ENCODE assay signal across 19 cellular contexts in genomic region chr10:18719811-18720210, GRCh38.
"Had no signal": no experiment of that assay in that cellular context is flagged by ENCODE, and none has a peak within 500 bp of the region (broad histone marks: within the 10 kb centered on the region; RNA-seq: fewer than 3 reads in every experiment).

No MANE protein-coding gene starts in this region.

- H2AFZ ChIP-seq: neural progenitor cell had no signal

- H3K4me1 ChIP-seq: colonic mucosa, lower lobe of right lung, neural progenitor cell, sigmoid colon, stomach, thyroid gland had no signal

- H3K27ac ChIP-seq: colonic mucosa, lower lobe of right lung, neural progenitor cell, ovary, sigmoid colon, stomach, thyroid gland, VCaP had no signal

- DNase-seq: activated CD4-positive, alpha-beta T cell treated with anti-CD3 and anti-CD28 coated beads for 1 hour; activated CD4-positive, alpha-beta T cell treated with anti-CD3 and anti-CD28 coated beads, Interleukin-2, amount 50 U/mL, for 4 hours; activated naive CD4-positive, alpha-beta T cell treated with anti-CD3 and anti-CD28 coated beads for 36 hours; caudate nucleus; colonic mucosa; head of caudate nucleus; immature natural killer cell; left cardiac atrium; lower lobe of right lung; midbrain; ovary; sigmoid colon; stimulated activated CD4-positive, alpha-beta T cell treated with anti-CD3 and anti-CD28 coated beads, Interleukin-2, amount 100 ng/mL, for 24 hours; stomach; thyroid gland had no signal

- H3K9me3 ChIP-seq: colonic mucosa, lower lobe of right lung, ovary, sigmoid colon, stomach, thyroid gland had no signal

- H3K36me3 ChIP-seq: colonic mucosa, lower lobe of right lung, neural progenitor cell, ovary, sigmoid colon, stomach, thyroid gland had no signal

- ATAC-seq: activated T-helper 17 cell treated with anti-CD3 and anti-CD28 coated beads, Interleukin-2, amount 50 U/mL, for 72 hours; esophagus mucosa; left cardiac atrium; lower lobe of right lung had no signal

- H3K27me3 ChIP-seq: colonic mucosa, neural progenitor cell, ovary, sigmoid colon, stomach, thyroid gland had no signal

- H3K4me3 ChIP-seq: colonic mucosa, lower lobe of right lung, neural progenitor cell, ovary, sigmoid colon, stomach, thyroid gland had no signal

- H3K9ac ChIP-seq: neural progenitor cell had no signal

- H3K4me2 ChIP-seq: neural progenitor cell had no signal
